In the genomic region with DNA sequence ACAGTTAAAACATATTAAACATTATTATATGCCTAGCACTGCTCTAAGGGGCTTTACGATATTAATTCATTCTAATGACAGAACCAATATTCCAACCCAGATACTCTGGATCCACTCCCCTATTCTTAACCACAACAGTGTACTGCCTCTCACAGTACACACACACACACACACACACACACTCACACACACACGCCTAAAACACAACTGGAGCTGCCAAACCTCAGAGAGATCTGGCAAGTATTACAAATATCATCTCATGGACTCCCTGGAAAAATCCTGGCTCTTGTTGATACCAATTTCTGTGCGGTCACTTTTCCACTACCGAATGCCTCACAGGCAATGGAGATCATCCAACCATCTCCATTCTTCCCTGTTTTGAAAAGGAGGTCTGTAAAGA, we compare ENCODE assay signal across 8 cellular contexts. TPM values are rescaled to one million over a fixed set of nuclear protein-coding genes. Genes with fewer than 3 reads are reported as not detected.
DNase-seq lines count a peak whose midpoint lies in the region; ATAC-seq, FAIRE-seq and TF ChIP-seq lines count a peak whose summit lies in the region.

No MANE protein-coding gene starts in this region.

- peaks cover 35% of the 10 kb centered on the region for H3K79me2 ChIP-seq in OCI-LY3 (ENCODE audit: low read length)

- peaks cover 5% of the 10 kb centered on the region for H3K36me3 ChIP-seq in CD4-positive, alpha-beta memory T cell (ENCODE audit: insufficient read depth, low read length)
- H3K36me3 ChIP-seq in OCI-LY3 (replicated peaks; ENCODE audit: low read depth, low read length) = peaks cover 13% of the 10 kb centered on the region
- H3K36me3 ChIP-seq in small intestine (ENCODE audit: control insufficient read depth in 2 of 2, insufficient read depth in 2 of 2, low read length in 2 of 2) = peaks cover 0 to 6% of the 10 kb centered on the region in 2 donors

- POLR2A ChIA-PET in CD4-positive, alpha-beta memory T cell (lab: Charles Lee; ENCODE audit: partially characterized antibody) = interaction anchor here (1.2 to 2.4 kb wide), 3 partner anchors 33 to 243 kb away, joined by 4 to 21 read pairs (median 10); a partner anchor contains a TSS

- H4K20me1 ChIP-seq in OCI-LY3 (ENCODE audit: insufficient read depth, low read length) = no peaks in the 10 kb centered on the region

- FAIRE-seq in small intestine (lab: Jason Lieb, UNC) = no peak

- H3K4me1 ChIP-seq in CD4-positive, alpha-beta memory T cell (ENCODE audit: insufficient read depth, low read length) = peaks cover 34% of the 10 kb centered on the region
- peaks cover 12% of the 10 kb centered on the region for H3K4me1 ChIP-seq in OCI-LY3 (ENCODE audit: low read length)
- no peaks in the 10 kb centered on the region for H3K4me1 ChIP-seq in small intestine (ENCODE audit: control insufficient read depth in 2 of 2, insufficient read depth in 1 of 2, low read depth in 1 of 2, low read length in 1 of 2)

- intact Hi-C loops in CD4-positive, alpha-beta memory T cell (cut with micrococcal nuclease) = no loop called here

- H3K4me3 Mint-ChIP-seq in CD4-positive, alpha-beta memory T cell = peak overlapping the region; percentile 98 to 100 (median 100)
- peak overlapping the region; percentile 100 for H3K4me3 Mint-ChIP-seq in endothelial cell (ENCODE audit: unreplicated experiment)
- H3K4me3 Mint-ChIP-seq in neural crest cell = peak overlapping the region; percentile 99

- H3K9me3 Mint-ChIP-seq in CD4-positive, alpha-beta memory T cell = no peaks in the 10 kb centered on the region
- no peaks in the 10 kb centered on the region for H3K9me3 Mint-ChIP-seq in endothelial cell (ENCODE audit: unreplicated experiment)
- peaks cover 13% of the 10 kb centered on the region for H3K9me3 Mint-ChIP-seq in neural crest cell

- H3K27me3 ChIP-seq in CD4-positive, alpha-beta memory T cell (ENCODE audit: insufficient read depth, low read length) = no peaks in the 10 kb centered on the region
- no peaks in the 10 kb centered on the region for H3K27me3 ChIP-seq in OCI-LY3 (ENCODE audit: low read depth, low read length)
- H3K27me3 ChIP-seq in small intestine (ENCODE audit: control insufficient read depth in 2 of 2, insufficient read depth in 2 of 2, low read length in 2 of 2) = no peaks in the 10 kb centered on the region

- peak overlapping the region in 1 of 2 donors; percentile 83 for H3K4me3 ChIP-seq in CD4-positive, alpha-beta memory T cell (ENCODE audit: low read length in 2 of 2)
- peak overlapping the region; percentile 85 for H3K4me3 ChIP-seq in OCI-LY3 (ENCODE audit: low read length)
- peak overlapping the region in 1 of 2 donors; percentile 71 for H3K4me3 ChIP-seq in small intestine (ENCODE audit: low read depth in 1 of 2, low read length in 2 of 2)

- ATAC-seq in esophagus mucosa = no peak
- ATAC-seq in GM21825 (IDR thresholded peaks at IDR 0.05; ENCODE audit: unreplicated experiment) = no peak

- no peak overlapping the region for H3K9ac ChIP-seq in OCI-LY3 (ENCODE audit: low read length)

- H3K4me1 Mint-ChIP-seq in CD4-positive, alpha-beta memory T cell = peaks cover 29 to 50% (median 39%) of the 10 kb centered on the region in 4 donors
- H3K4me1 Mint-ChIP-seq in endothelial cell (ENCODE audit: unreplicated experiment) (peaks cover 17% of the 10 kb centered on the region), neural crest cell (peaks cover 32% of the 10 kb centered on the region)

- peaks cover 16 to 31% of the 10 kb centered on the region in 2 donors for H3K36me3 Mint-ChIP-seq in CD4-positive, alpha-beta memory T cell
- H3K36me3 Mint-ChIP-seq in endothelial cell (ENCODE audit: low read depth, unreplicated experiment) = peaks cover 11% of the 10 kb centered on the region
- peaks cover 19% of the 10 kb centered on the region for H3K36me3 Mint-ChIP-seq in neural crest cell (ENCODE audit: low read depth)

- peak in 1 of 5 donors; percentile 3 for DNase-seq in CD4-positive, alpha-beta memory T cell
- DNase-seq in endothelial cell (ENCODE audit: low spot score) (no peak), neural crest cell (ENCODE audit: low read depth, low spot score) (no peak), small intestine (no peak), substantia nigra (lab: John Stamatoyannopoulos, UW) (no peak)

- H3K27ac ChIP-seq in CD4-positive, alpha-beta memory T cell (ENCODE audit: low read depth, low read length) = peak overlapping the region; percentile 88
- no peak overlapping the region for H3K27ac ChIP-seq in OCI-LY3 (ENCODE audit: low read length)
- no peak overlapping the region for H3K27ac ChIP-seq in small intestine (ENCODE audit: low read depth in 1 of 2, low read length in 1 of 2)
- no peak overlapping the region for H3K27ac ChIP-seq in substantia nigra (ENCODE audit: low read depth, low read length, poor library complexity, severe bottlenecking)

- WGBS in small intestine, 3 donors = 67 to 89% (median 87%) methylated on average over 4 of the region's 4 CpGs

- H2AFZ ChIP-seq in OCI-LY3 (ENCODE audit: low read depth, low read length) = no peak overlapping the region

- H3K9me3 ChIP-seq in CD4-positive, alpha-beta memory T cell (ENCODE audit: control insufficient read depth in 1 of 2, low read length in 2 of 2) = no peaks in the 10 kb centered on the region
- no peaks in the 10 kb centered on the region for H3K9me3 ChIP-seq in OCI-LY3 (ENCODE audit: insufficient read depth, low read length)
- H3K9me3 ChIP-seq in small intestine (ENCODE audit: control insufficient read depth, low read depth) = no peaks in the 10 kb centered on the region

- peak overlapping the region; percentile 76 for H3K4me2 ChIP-seq in OCI-LY3 (ENCODE audit: low read length)

- TF ChIP-seq CTCF in OCI-LY3 (IDR thresholded peaks at IDR 0.05; ENCODE audit: low read depth, low read length) (no peak), endothelial cell (IDR thresholded peaks at IDR 0.05; ENCODE audit: unreplicated experiment) (no peak), neural crest cell (conservative IDR thresholded peaks at IDR 0.05) (no peak)

- H3K27ac Mint-ChIP-seq in CD4-positive, alpha-beta memory T cell = peak overlapping the region; percentile 19 to 100 (median 99)
- peak overlapping the region; percentile 100 for H3K27ac Mint-ChIP-seq in endothelial cell (ENCODE audit: unreplicated experiment)
- H3K27ac Mint-ChIP-seq in neural crest cell (ENCODE audit: unreplicated experiment) = no peak overlapping the region

- H3K27me3 Mint-ChIP-seq in CD4-positive, alpha-beta memory T cell = peaks cover 1% of the 10 kb centered on the region in 2 donors
- H3K27me3 Mint-ChIP-seq in endothelial cell (ENCODE audit: unreplicated experiment) (peaks cover 8% of the 10 kb centered on the region), neural crest cell (ENCODE audit: low read depth) (peaks cover 11% of the 10 kb centered on the region)

- CTCF ChIA-PET in CD4-positive, alpha-beta memory T cell (lab: Charles Lee; ENCODE audit: partially characterized antibody) = no interaction called here

RNA-seq across cellular contexts. Expression of a gene that starts 1.3 kb away (rescaled TPM):
- 10 to 100 TPM; 43.5 to 46.5 TPM for total RNA-seq in CD4-positive, alpha-beta memory T cell
- polyA plus RNA-seq in CD4-positive, alpha-beta memory T cell = 10 to 100 TPM; 11.5 to 18.4 TPM
- 19.4 TPM for total RNA-seq in endothelial cell (ENCODE audit: unreplicated experiment)
- 18.5 and 24.3 TPM in 2 replicates for total RNA-seq in neural crest cell
- 10.2 TPM for total RNA-seq in esophagus mucosa
- polyA plus RNA-seq in small intestine = 10 to 100 TPM; 11.2 to 18.6 (median 18.1) TPM

RNA-seq across cellular contexts. Expression of a gene that starts 33.4 kb away (rescaled TPM):
- 10 to 100 TPM; 63.3 to 66.2 TPM for total RNA-seq in CD4-positive, alpha-beta memory T cell
- polyA plus RNA-seq in CD4-positive, alpha-beta memory T cell = 1 to 10 TPM; 4.6 to 9.3 TPM
- total RNA-seq in endothelial cell (ENCODE audit: unreplicated experiment) (22.6 TPM), neural crest cell (27.3 and 28.5 TPM in 2 replicates), esophagus mucosa (8.2 TPM)
- polyA plus RNA-seq in small intestine = 1 to 10 TPM; 1.1 to 7.0 (median 4.3) TPM
